ENCODE assay signal across 26 cellular contexts in genomic region chr17:44575408-44575807, GRCh38. TPM values are rescaled to one million over a fixed set of nuclear protein-coding genes. Genes with fewer than 3 reads are reported as not detected.
"Had no signal": no experiment of that assay in that cellular context is flagged by ENCODE, and none has a peak within 500 bp of the region (broad histone marks: within the 10 kb centered on the region; RNA-seq: fewer than 3 reads in every experiment).

No MANE protein-coding gene starts in this region.

- H3K4me1 Mint-ChIP-seq: activated CD4-positive, alpha-beta T cell treated with anti-CD3 and anti-CD28 coated beads, Interleukin-2, amount 10 ng/mL, durations not matched to agents 24 days and 14 days; activated CD8-positive, alpha-beta memory T cell treated with anti-CD3 and anti-CD28 coated beads, Interleukin-2, amount 10 ng/mL, durations not matched to agents 7 days and 5 days had no signal

- DNase-seq: activated CD4-positive, alpha-beta T cell treated with anti-CD3 and anti-CD28 coated beads, Interleukin-2, amount 10 ng/mL, durations not matched to agents 24 days and 14 days; activated CD4-positive, alpha-beta T cell treated with anti-CD3 and anti-CD28 coated beads, Interleukin-2, amount 50 U/mL, for 48 hours; activated CD4-positive, CD25-positive, alpha-beta regulatory T cell treated with anti-CD3 and anti-CD28 coated beads, Interleukin-2, amount 50 U/mL, for 72 hours; activated CD8-positive, alpha-beta memory T cell treated with anti-CD3 and anti-CD28 coated beads, Interleukin-2, amount 10 ng/mL, durations not matched to agents 7 days and 5 days; activated effector memory CD4-positive, alpha-beta T cell treated with Interleukin-2 at 50 U/mL for 16 hours; activated naive CD4-positive, alpha-beta T cell; activated T-cell treated with anti-CD3 and anti-CD28 coated beads, Interleukin-2, amount 50 U/mL, for 24 hours; aorta; caudate nucleus; MG63; NCI-H1105 treated with DMSO at 0.1 percent for 48 hours; NCI-H1436 treated with DMSO at 0.1 percent for 48 hours; NCI-H187; NCI-H2081; NCI-H2227 treated with DMSO at 0.1 percent for 48 hours; NCI-H446 treated with DMSO at 0.1 percent for 48 hours; NCI-H524 treated with DMSO at 0.1 percent for 48 hours; NCI-H748 treated with DMSO at 0.1 percent for 48 hours; Peyer's patch; Right ventricle myocardium superior; SJCRH30; SK-N-SH; T-helper 1 cell had no signal

- H3K4me3 ChIP-seq: breast epithelium, MG63, Peyer's patch, SJCRH30 had no signal

- H3K27ac Mint-ChIP-seq: activated CD4-positive, alpha-beta T cell treated with anti-CD3 and anti-CD28 coated beads, Interleukin-2, amount 10 ng/mL, durations not matched to agents 24 days and 14 days; activated CD8-positive, alpha-beta memory T cell treated with anti-CD3 and anti-CD28 coated beads, Interleukin-2, amount 10 ng/mL, durations not matched to agents 7 days and 5 days; activated naive CD4-positive, alpha-beta T cell treated with anti-CD3 and anti-CD28 coated beads, Interleukin-2, amount 50 U/mL, for 24 hours; activated T-cell treated with anti-CD3 and anti-CD28 coated beads, Interleukin-2, amount 50 U/mL, for 24 hours; activated T-helper 1 cell treated with anti-CD3 and anti-CD28 coated beads, Interleukin-12 subunit alpha, Interleukin-12 subunit beta, Interleukin-2, Interleukin-4 antibody, amounts not matched to agents 30 ng/mL and 10 ng/mL and 1 ng/mL, durations not matched to agents 14 hours and 24 hours and 36 hours had no signal

- H3K4me3 Mint-ChIP-seq: activated CD4-positive, alpha-beta T cell treated with anti-CD3 and anti-CD28 coated beads, Interleukin-2, amount 10 ng/mL, durations not matched to agents 24 days and 14 days; activated CD8-positive, alpha-beta memory T cell treated with anti-CD3 and anti-CD28 coated beads, Interleukin-2, amount 10 ng/mL, durations not matched to agents 7 days and 5 days; activated naive CD4-positive, alpha-beta T cell treated with anti-CD3 and anti-CD28 coated beads, Interleukin-2, amount 50 U/mL, for 24 hours; activated T-cell treated with anti-CD3 and anti-CD28 coated beads, Interleukin-2, amount 50 U/mL, for 24 hours; activated T-helper 1 cell treated with anti-CD3 and anti-CD28 coated beads, Interleukin-12 subunit alpha, Interleukin-12 subunit beta, Interleukin-2, Interleukin-4 antibody, amounts not matched to agents 30 ng/mL and 10 ng/mL and 1 ng/mL, durations not matched to agents 14 hours and 24 hours and 36 hours had no signal

- H3K9me3 Mint-ChIP-seq: activated CD4-positive, alpha-beta T cell treated with anti-CD3 and anti-CD28 coated beads, Interleukin-2, amount 10 ng/mL, durations not matched to agents 24 days and 14 days; activated naive CD4-positive, alpha-beta T cell treated with anti-CD3 and anti-CD28 coated beads, Interleukin-2, amount 50 U/mL, for 24 hours; activated T-cell treated with anti-CD3 and anti-CD28 coated beads, Interleukin-2, amount 50 U/mL, for 24 hours; activated T-helper 1 cell treated with anti-CD3 and anti-CD28 coated beads, Interleukin-12 subunit alpha, Interleukin-12 subunit beta, Interleukin-2, Interleukin-4 antibody, amounts not matched to agents 30 ng/mL and 10 ng/mL and 1 ng/mL, durations not matched to agents 14 hours and 24 hours and 36 hours had no signal

- ATAC-seq: activated CD8-positive, alpha-beta memory T cell treated with anti-CD3 and anti-CD28 coated beads, Interleukin-2, amount 10 ng/mL, durations not matched to agents 7 days and 5 days had no signal

- H3K36me3 Mint-ChIP-seq: activated CD8-positive, alpha-beta memory T cell treated with anti-CD3 and anti-CD28 coated beads, Interleukin-2, amount 10 ng/mL, durations not matched to agents 7 days and 5 days; activated naive CD4-positive, alpha-beta T cell treated with anti-CD3 and anti-CD28 coated beads, Interleukin-2, amount 50 U/mL, for 24 hours had no signal

RNA-seq across cellular contexts. Expression of gene FZD2, which starts 18.1 kb away (rescaled TPM):
- total RNA-seq: activated CD4-positive, alpha-beta T cell treated with anti-CD3 and anti-CD28 coated beads, Interleukin-2, amount 10 ng/mL, durations not matched to agents 24 days and 14 days; activated T-helper 1 cell treated with anti-CD3 and anti-CD28 coated beads, Interleukin-12 subunit alpha, Interleukin-12 subunit beta, Interleukin-2, Interleukin-4 antibody, amounts not matched to agents 30 ng/mL and 10 ng/mL and 1 ng/mL, durations not matched to agents 14 hours and 24 hours and 36 hours had no signal
